ENCODE assay signal across 8 cellular contexts in the genomic region with DNA sequence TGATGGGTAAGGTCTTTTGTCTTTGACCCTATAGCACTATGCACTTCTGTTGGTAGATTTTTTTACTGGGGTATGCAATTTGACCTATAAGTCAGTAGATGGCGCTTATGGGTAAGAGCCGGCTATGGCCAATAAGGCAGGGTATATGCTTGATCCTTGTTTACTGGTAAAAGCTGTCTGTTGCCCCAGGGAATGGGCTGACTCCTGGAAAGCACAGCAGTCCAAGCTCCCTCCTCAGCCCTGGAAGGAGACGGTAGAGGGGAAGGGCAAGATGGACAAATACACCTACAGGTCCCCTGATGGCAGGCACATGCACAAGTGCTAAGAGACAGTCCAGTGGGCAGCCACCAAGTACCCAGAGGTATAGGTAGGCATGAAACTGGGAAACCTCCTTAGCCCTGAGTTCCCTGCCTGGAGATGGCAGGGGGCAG.
A peak's percentile ranks its signal among the peaks of the same experiment; 100 is the strongest.
DNase-seq lines count a peak whose midpoint lies in the region; ATAC-seq, FAIRE-seq and TF ChIP-seq lines count a peak whose summit lies in the region.

No MANE protein-coding gene starts in this region.

- H3K27me3 ChIP-seq in brain microvascular endothelial cell (replicated peaks) = no peaks in the 10 kb centered on the region

- peak; percentile 30 for FAIRE-seq in urothelium cell line (lab: Jason Lieb, UNC)

- in situ Hi-C loops in brain microvascular endothelial cell (cut with HindIII; ENCODE audit: low pct_ligation_motif_present, low sequenced_read_pairs) = no loop called here

- H3K36me3 ChIP-seq in brain microvascular endothelial cell (replicated peaks) = no peaks in the 10 kb centered on the region

- no peaks in the 10 kb centered on the region for H3K27me3 Mint-ChIP-seq in activated T-cell treated with anti-CD3 and anti-CD28 coated beads, Interleukin-2, amount 50 U/mL, for 72 hours (ENCODE audit: low read depth)

- TF ChIP-seq CTCF in brain microvascular endothelial cell (IDR thresholded peaks at IDR 0.05; ENCODE audit: low read depth, low read length, missing control alignments) = peak; percentile 82

- H3K4me3 Mint-ChIP-seq in activated T-cell treated with anti-CD3 and anti-CD28 coated beads, Interleukin-2, amount 50 U/mL, for 72 hours = no peak overlapping the region

- H3K36me3 Mint-ChIP-seq in activated T-cell treated with anti-CD3 and anti-CD28 coated beads, Interleukin-2, amount 50 U/mL, for 72 hours (ENCODE audit: insufficient read depth in 2 of 2) = no peaks in the 10 kb centered on the region

- DNase-seq in activated T-cell treated with anti-CD3 and anti-CD28 coated beads, Interleukin-2, amount 50 U/mL, for 48 hours = peak; percentile 14 to 16
- DNase-seq in activated T-cell treated with anti-CD3 and anti-CD28 coated beads, Interleukin-2, amount 50 U/mL, for 72 hours = no peak
- peak; percentile 30 for DNase-seq in NCI-H1694 treated with DMSO at 0.1 percent for 48 hours (lab: John Stamatoyannopoulos, UW)
- DNase-seq in brain microvascular endothelial cell = peak; percentile 30
- DNase-seq in kidney glomerular epithelial cell (lab: John Stamatoyannopoulos, UW) = peak; percentile 9
- DNase-seq in urothelium cell line (ENCODE audit: low spot score) = peak; percentile 44
- no peak for DNase-seq in mucosa of gallbladder (ENCODE audit: low spot score)

- no peak overlapping the region for H3K27ac Mint-ChIP-seq in activated T-cell treated with anti-CD3 and anti-CD28 coated beads, Interleukin-2, amount 50 U/mL, for 72 hours

- H3K27ac ChIP-seq in brain microvascular endothelial cell = no peak overlapping the region

- H3K9me3 Mint-ChIP-seq in activated T-cell treated with anti-CD3 and anti-CD28 coated beads, Interleukin-2, amount 50 U/mL, for 72 hours = peaks cover 0 to under 1% of the 10 kb centered on the region in 2 donors

- no peak overlapping the region for H3K4me3 ChIP-seq in brain microvascular endothelial cell (ENCODE audit: low read depth, low read length)

- H3K4me1 Mint-ChIP-seq in activated T-cell treated with anti-CD3 and anti-CD28 coated beads, Interleukin-2, amount 50 U/mL, for 72 hours (ENCODE audit: low read depth) = no peaks in the 10 kb centered on the region

- ATAC-seq in activated T-cell treated with anti-CD3 and anti-CD28 coated beads, Interleukin-2, amount 50 U/mL, for 72 hours (replicated peaks in 1 of 2) = no peak
- peak; percentile 91 for ATAC-seq in HG02610 (IDR thresholded peaks at IDR 0.05; ENCODE audit: unreplicated experiment)

Comparison
In these comparisons a context has a peak if more than half of its experiments do, and no peak if none do; other contexts are left out.
1. DNase-seq: peak in activated T-cell treated with anti-CD3 and anti-CD28 coated beads, Interleukin-2, amount 50 U/mL, for 48 hours (2 of 2), NCI-H1694 treated with DMSO at 0.1 percent for 48 hours (single experiment), brain microvascular endothelial cell (single experiment), kidney glomerular epithelial cell (single experiment) and urothelium cell line (single experiment); none in activated T-cell treated with anti-CD3 and anti-CD28 coated beads, Interleukin-2, amount 50 U/mL, for 72 hours (0 of 2) and mucosa of gallbladder (single experiment).